13 cellular contexts compared by ENCODE assay signal in genomic region chr2:43032248-43032893, GRCh38.
DNase-seq lines count a peak whose midpoint lies in the region; ATAC-seq and TF ChIP-seq lines count a peak whose summit lies in the region.
"Had no signal": no experiment of that assay in that cellular context is flagged by ENCODE, and none has a peak within 500 bp of the region (broad histone marks: within the 10 kb centered on the region; RNA-seq: fewer than 3 reads in every experiment).

No MANE protein-coding gene starts in this region.

- no peaks in the 10 kb centered on the region for H3K9me3 ChIP-seq in CD8-positive, alpha-beta T cell (ENCODE audit: low read length)
- H3K9me3 ChIP-seq: BLaER1 had no signal

- peaks cover 23% of the 10 kb centered on the region for H3K4me1 ChIP-seq in CD8-positive, alpha-beta T cell (ENCODE audit: insufficient read depth, low read length)
- H3K4me1 ChIP-seq: BLaER1 had no signal

- H3K4me3 Mint-ChIP-seq in CD8-positive, alpha-beta T cell: peak overlapping the region; percentile 47
- peak overlapping the region; percentile 12 for H3K4me3 Mint-ChIP-seq in MCF 10A (ENCODE audit: unreplicated experiment)
- H3K4me3 Mint-ChIP-seq: memory B cell had no signal

- peaks cover 22% of the 10 kb centered on the region for H3K4me1 Mint-ChIP-seq in CD8-positive, alpha-beta T cell (ENCODE audit: low read depth)
- H3K4me1 Mint-ChIP-seq in MCF 10A (ENCODE audit: insufficient read depth, unreplicated experiment): peaks cover 35% of the 10 kb centered on the region
- H3K4me1 Mint-ChIP-seq: memory B cell had no signal

- intact Hi-C loops in CD8-positive, alpha-beta T cell (cut with DNase I, micrococcal nuclease): no loop called here
- intact Hi-C loops in MCF 10A (cut with micrococcal nuclease) (no loop called here), posterior vena cava (cut with DNase I) (no loop called here)

- peak overlapping the region; percentile 68 for H3K27ac Mint-ChIP-seq in CD8-positive, alpha-beta T cell
- H3K27ac Mint-ChIP-seq in MCF 10A (ENCODE audit: low read depth, unreplicated experiment): peak overlapping the region; percentile 85
- H3K27ac Mint-ChIP-seq: activated T-helper 2 cell treated with anti-CD3 and anti-CD28 coated beads, Interferon-gamma antibody, Interleukin-2, Interleukin-4, amounts not matched to agents 10 μg/mL and 5 μg/mL and 100 μg/mL, durations not matched to agents 14 hours and 24 hours and 36 hours; memory B cell had no signal

- no peaks in the 10 kb centered on the region for H3K36me3 Mint-ChIP-seq in CD8-positive, alpha-beta T cell
- H3K36me3 Mint-ChIP-seq in MCF 10A (ENCODE audit: insufficient read depth, unreplicated experiment): peaks cover 14% of the 10 kb centered on the region
- H3K36me3 Mint-ChIP-seq: memory B cell had no signal

- CTCF ChIA-PET in CD8-positive, alpha-beta T cell (lab: Charles Lee): interaction anchor here (0.9 to 1.4 kb wide), 3 partner anchors 86 to 452 kb away, joined by 4 to 6 read pairs (median 5); no protein-coding TSS in a partner anchor
- CTCF ChIA-PET in MCF 10A (lab: Yijun Ruan, JAX): interaction anchor here (0.6 to 1.2 kb wide), 12 partner anchors 9 to 462 kb away, joined by 3 to 9 read pairs (median 4); no protein-coding TSS in a partner anchor

- H3K4me3 ChIP-seq in CD8-positive, alpha-beta T cell (ENCODE audit: low read depth, low read length): peak overlapping the region; percentile 16
- H3K4me3 ChIP-seq: BLaER1 had no signal

- no peak for TF ChIP-seq CTCF in CD8-positive, alpha-beta T cell (IDR thresholded peaks at IDR 0.05)
- no peak for TF ChIP-seq CTCF in MCF 10A (IDR thresholded peaks at IDR 0.05; ENCODE audit: unreplicated experiment)

- no peaks in the 10 kb centered on the region for H3K27me3 ChIP-seq in CD8-positive, alpha-beta T cell (ENCODE audit: insufficient read depth, low read length)
- H3K27me3 ChIP-seq: BLaER1 had no signal

- no peak overlapping the region for H3K27ac ChIP-seq in CD8-positive, alpha-beta T cell (ENCODE audit: low read depth, low read length)
- H3K27ac ChIP-seq: BLaER1 had no signal

- POLR2A ChIA-PET in CD8-positive, alpha-beta T cell (lab: Charles Lee): interaction anchor here (0.9 to 1.0 kb wide), 2 partner anchors 19 to 23 kb away, joined by 3 to 4 read pairs; no protein-coding TSS in a partner anchor
- POLR2A ChIA-PET in MCF 10A (lab: Yijun Ruan, JAX): interaction anchor here (0.6 to 1.7 kb wide), 21 partner anchors 9 to 509 kb away, joined by 3 to 11 read pairs (median 4); partner anchors contain the start of gene ZFP36L2

- no peak for ATAC-seq in CD8-positive, alpha-beta T cell
- ATAC-seq in HG02852 (IDR thresholded peaks at IDR 0.05; ENCODE audit: unreplicated experiment): no peak
- ATAC-seq in HG03175 (IDR thresholded peaks at IDR 0.05; ENCODE audit: unreplicated experiment): no peak
- ATAC-seq in GM18861 (IDR thresholded peaks at IDR 0.05; ENCODE audit: unreplicated experiment): no peak

- H3K9me3 Mint-ChIP-seq in CD8-positive, alpha-beta T cell: no peaks in the 10 kb centered on the region
- no peaks in the 10 kb centered on the region for H3K9me3 Mint-ChIP-seq in MCF 10A (ENCODE audit: unreplicated experiment)
- H3K9me3 Mint-ChIP-seq: activated T-helper 2 cell treated with anti-CD3 and anti-CD28 coated beads, Interferon-gamma antibody, Interleukin-2, Interleukin-4, amounts not matched to agents 10 μg/mL and 5 μg/mL and 100 μg/mL, durations not matched to agents 14 hours and 24 hours and 36 hours; memory B cell had no signal

- H3K36me3 ChIP-seq in CD8-positive, alpha-beta T cell (ENCODE audit: insufficient read depth, low read length): no peaks in the 10 kb centered on the region
- H3K36me3 ChIP-seq: BLaER1 had no signal

- DNase-seq in CD8-positive, alpha-beta T cell: no peak
- peak; percentile 82 for DNase-seq in MCF 10A (ENCODE audit: unreplicated experiment)
- DNase-seq in iris pigment epithelial cell (ENCODE audit: low read depth): peak; percentile 28
- peak; percentile 86 for DNase-seq in posterior vena cava (ENCODE audit: low spot score)
- DNase-seq in GF-D8 (lab: John Stamatoyannopoulos, UW): no peak
- DNase-seq: MV-4-11; NK-92 treated with Interleukin-12 subunit alpha and Interleukin-12 subunit beta, amount 100 ng/mL, for 24 hours had no signal

- H3K27me3 Mint-ChIP-seq in CD8-positive, alpha-beta T cell (ENCODE audit: low read depth): no peaks in the 10 kb centered on the region
- no peaks in the 10 kb centered on the region for H3K27me3 Mint-ChIP-seq in MCF 10A (ENCODE audit: insufficient read depth, unreplicated experiment)

- BruUV-seq in MCF 10A (replicated peaks; lab: Mats Ljungman, UMichigan): no TSS peak

Comparison
In these comparisons a context has a peak if more than half of its experiments do, and no peak if none do; other contexts are left out.
1. DNase-seq: peak in MCF 10A (single experiment), iris pigment epithelial cell (single experiment) and posterior vena cava (single experiment); none in CD8-positive, alpha-beta T cell (0 of 7) and GF-D8 (single experiment).